ENCODE assay signal across 5 cellular contexts in genomic region chr18:53508529-53508928, GRCh38.
"Had no signal": no experiment of that assay in that cellular context is flagged by ENCODE, and none has a peak within 500 bp of the region (broad histone marks: within the 10 kb centered on the region; RNA-seq: fewer than 3 reads in every experiment).

No MANE protein-coding gene starts in this region.

- DNase-seq: IMR-90, KBM-7 had no signal

- H3K4me3 ChIP-seq: K562 had no signal

- ATAC-seq: HepG2, K562 had no signal

- H3K27ac ChIP-seq: HL-60 had no signal
